In the genomic region with DNA sequence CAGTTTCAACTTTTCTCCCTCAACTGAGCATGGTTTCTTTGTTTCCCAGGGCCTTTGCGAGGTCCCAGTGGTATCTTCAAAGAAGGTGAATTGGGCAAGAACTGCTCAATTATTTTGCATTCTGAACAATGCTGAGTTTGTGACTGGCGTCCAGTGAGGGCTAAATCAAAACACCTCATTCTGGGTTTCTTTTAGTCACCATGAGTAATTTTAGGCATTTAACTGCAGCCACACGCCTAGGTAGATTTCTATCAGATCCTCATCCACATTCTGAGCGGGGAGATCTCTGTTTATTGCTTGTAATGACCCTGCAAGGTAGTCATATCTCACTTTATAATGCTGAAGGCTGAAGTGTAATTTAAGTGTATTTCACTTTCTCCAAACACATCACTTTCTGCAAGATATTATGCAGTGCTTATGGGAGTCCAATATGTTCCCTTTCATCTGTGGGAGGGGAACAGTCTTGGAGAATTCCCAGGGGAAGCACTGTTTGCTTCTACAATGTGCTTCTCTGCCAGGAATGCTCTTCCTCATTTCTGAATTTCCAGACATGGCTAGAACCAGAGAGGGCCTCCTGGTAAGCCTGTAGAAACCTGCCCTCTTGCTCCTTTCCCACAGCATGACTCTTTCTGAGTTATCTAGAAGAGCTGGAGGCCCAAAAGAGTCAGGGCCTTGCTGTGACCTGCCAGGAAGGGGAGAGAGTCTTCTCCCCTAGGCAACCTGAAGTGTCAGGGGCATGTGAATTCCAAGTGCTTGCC, we compare ENCODE assay signal across 11 cellular contexts.
A peak's percentile ranks its signal among the peaks of the same experiment; 100 is the strongest.
DNase-seq lines count a peak whose midpoint lies in the region; ATAC-seq, FAIRE-seq and TF ChIP-seq lines count a peak whose summit lies in the region.
"Had no signal": no experiment of that assay in that cellular context is flagged by ENCODE, and none has a peak within 500 bp of the region (broad histone marks: within the 10 kb centered on the region; RNA-seq: fewer than 3 reads in every experiment).

No MANE protein-coding gene starts in this region.

- no peaks in the 10 kb centered on the region for H3K9me3 Mint-ChIP-seq in neural progenitor cell
- H3K9me3 Mint-ChIP-seq: activated T-helper 1 cell treated with anti-CD3 and anti-CD28 coated beads, Interleukin-12 subunit alpha, Interleukin-12 subunit beta, Interleukin-2, Interleukin-4 antibody, amounts not matched to agents 30 ng/mL and 10 ng/mL and 1 ng/mL, durations not matched to agents 14 hours and 24 hours and 36 hours had no signal

- no peak overlapping the region for H2AFZ ChIP-seq in neural progenitor cell (replicated peaks)

- no peak overlapping the region for H3K4me2 ChIP-seq in neural progenitor cell

- no peaks in the 10 kb centered on the region for H3K9me3 ChIP-seq in neural progenitor cell (ENCODE audit: low read depth)
- H3K9me3 ChIP-seq: ovary had no signal

- H3K4me1 ChIP-seq in neural progenitor cell = peaks cover 33% of the 10 kb centered on the region

- peak overlapping the region; percentile 85 for H3K27ac Mint-ChIP-seq in neural progenitor cell
- H3K27ac Mint-ChIP-seq: activated T-helper 1 cell treated with anti-CD3 and anti-CD28 coated beads, Interleukin-12 subunit alpha, Interleukin-12 subunit beta, Interleukin-2, Interleukin-4 antibody, amounts not matched to agents 30 ng/mL and 10 ng/mL and 1 ng/mL, durations not matched to agents 14 hours and 24 hours and 36 hours had no signal

- H3F3A ChIP-seq in neural progenitor cell (ENCODE audit: low read depth) = peaks cover 15% of the 10 kb centered on the region

- no peak overlapping the region for H3K4me3 Mint-ChIP-seq in neural progenitor cell
- H3K4me3 Mint-ChIP-seq: activated T-helper 1 cell treated with anti-CD3 and anti-CD28 coated beads, Interleukin-12 subunit alpha, Interleukin-12 subunit beta, Interleukin-2, Interleukin-4 antibody, amounts not matched to agents 30 ng/mL and 10 ng/mL and 1 ng/mL, durations not matched to agents 14 hours and 24 hours and 36 hours had no signal

- no peak overlapping the region for H3K9ac ChIP-seq in neural progenitor cell

- H4K20me1 ChIP-seq in neural progenitor cell (ENCODE audit: low read depth) = no peaks in the 10 kb centered on the region

- no peaks in the 10 kb centered on the region for H3K79me2 ChIP-seq in neural progenitor cell (ENCODE audit: low read depth)

- DNase-seq in ELR (ENCODE audit: low read depth) (peak; percentile 53), bronchial epithelial cell (ENCODE audit: low read depth) (peak; percentile 99), neural progenitor cell (ENCODE audit: low spot score) (no peak), KBM-7 (no peak), NCI-H1048 (lab: John Stamatoyannopoulos, UW) (no peak), COR-L47 (lab: John Stamatoyannopoulos, UW) (no peak), NCI-H2029 treated with DMSO at 0.1 percent for 48 hours (lab: John Stamatoyannopoulos, UW) (no peak)
- DNase-seq: HCEC 1CT had no signal

- in situ Hi-C loops in KBM-7 (cut with MboI; ENCODE audit: low pct_unique_long_range_greater_than_20kb, low sequenced_read_pairs) = no loop called here

- H3K4me1 Mint-ChIP-seq in neural progenitor cell = peaks cover 50% of the 10 kb centered on the region

- H3K36me3 Mint-ChIP-seq in neural progenitor cell = no peaks in the 10 kb centered on the region

- H3K27ac ChIP-seq in neural progenitor cell = no peak overlapping the region
- H3K27ac ChIP-seq: ovary had no signal

- H3K36me3 ChIP-seq in bronchial epithelial cell (ENCODE audit: control insufficient read depth, insufficient read depth, low read length) = peaks cover 2% of the 10 kb centered on the region
- no peaks in the 10 kb centered on the region for H3K36me3 ChIP-seq in neural progenitor cell
- H3K36me3 ChIP-seq: ovary had no signal

- FAIRE-seq in bronchial epithelial cell (lab: Jason Lieb, UNC) = peak; percentile 75

- ATAC-seq in HG02938 (IDR thresholded peaks at IDR 0.05; ENCODE audit: unreplicated experiment) = peak; percentile 76

- peaks cover 4% of the 10 kb centered on the region for H3K27me3 Mint-ChIP-seq in neural progenitor cell (ENCODE audit: insufficient read depth, low read depth)

- no peaks in the 10 kb centered on the region for H3K27me3 ChIP-seq in bronchial epithelial cell (ENCODE audit: control insufficient read depth, insufficient read depth, low read length)
- no peaks in the 10 kb centered on the region for H3K27me3 ChIP-seq in neural progenitor cell
- H3K27me3 ChIP-seq: ovary had no signal

- TF ChIP-seq CTCF in bronchial epithelial cell (IDR thresholded peaks at IDR 0.05; ENCODE audit: insufficient read depth, low read length, severe bottlenecking) (no peak), neural progenitor cell (IDR thresholded peaks at IDR 0.05) (no peak)

- H3K4me3 ChIP-seq in bronchial epithelial cell (ENCODE audit: low read depth, low read length) (no peak overlapping the region), neural progenitor cell (no peak overlapping the region)
- H3K4me3 ChIP-seq: ovary had no signal

Comparison
In these comparisons a context has a peak if more than half of its experiments do, and no peak if none do; other contexts are left out.
1. DNase-seq: peak in ELR (single experiment) and bronchial epithelial cell (single experiment); none in neural progenitor cell (single experiment), KBM-7 (single experiment), NCI-H1048 (single experiment), COR-L47 (single experiment) and NCI-H2029 treated with DMSO at 0.1 percent for 48 hours (single experiment).